Comparison of ENCODE assay signal across 8 cellular contexts in genomic region chr12:9470367-9470766, GRCh38.
A peak's percentile ranks its signal among the peaks of the same experiment; 100 is the strongest.
DNase-seq lines count a peak whose midpoint lies in the region; ATAC-seq, FAIRE-seq and TF ChIP-seq lines count a peak whose summit lies in the region.
"Not testable (repeated sequence)": the region's sequence is repeated elsewhere in the genome, so short reads cannot be mapped to it uniquely, and the experiment has no call there.

No MANE protein-coding gene starts in this region.

- H3K79me2 ChIP-seq in OCI-LY3 (ENCODE audit: low read length); GM12878 (ENCODE audit: control insufficient read depth, insufficient read depth, low read length): not testable (repeated sequence)

- H3K9ac ChIP-seq in BLaER1; GM12878 (ENCODE audit: control insufficient read depth, insufficient read depth, low read length): not testable (repeated sequence)
- H3K9ac ChIP-seq in OCI-LY3 (ENCODE audit: low read length): 0 out of 2 replicates have a peak overlapping the region, but pooled peaks have one; percentile 13

- peak; percentile 61 for ATAC-seq in GM21723 (IDR thresholded peaks at IDR 0.05; ENCODE audit: unreplicated experiment)
- ATAC-seq in activated T-cell treated with anti-CD3 and anti-CD28 coated beads, Interleukin-2, amount 50 U/mL, for 72 hours (replicated peaks in 1 of 2): peak; percentile 84 to 89
- not testable (repeated sequence) for ATAC-seq in GM12878
- ATAC-seq in stimulated activated effector memory CD8-positive, alpha-beta T cell treated with anti-CD3 and anti-CD28 coated beads, Interleukin-12 subunit alpha, Interleukin-12 subunit beta, amount 100 ng/mL, for 72 hours: peak; percentile 85

- H3K27me3 Mint-ChIP-seq in activated T-cell treated with anti-CD3 and anti-CD28 coated beads, Interleukin-2, amount 50 U/mL, for 72 hours (ENCODE audit: low read depth): not testable (repeated sequence)

- not testable (repeated sequence) for H3K9me3 ChIP-seq in BLaER1; OCI-LY3 (ENCODE audit: insufficient read depth, low read length); GM12878 (replicated peaks; ENCODE audit: control insufficient read depth, insufficient read depth, low read length)

- peaks cover 24% of the 10 kb centered on the region for H3K4me1 Mint-ChIP-seq in activated T-cell treated with anti-CD3 and anti-CD28 coated beads, Interleukin-2, amount 50 U/mL, for 72 hours (ENCODE audit: low read depth)
- H3K4me1 Mint-ChIP-seq in stimulated activated effector memory CD8-positive, alpha-beta T cell treated with anti-CD3 and anti-CD28 coated beads, Interleukin-12 subunit alpha, Interleukin-12 subunit beta, amount 100 ng/mL, for 72 hours: peaks cover 12% of the 10 kb centered on the region

- 0% methylated on average over 1 of the region's 1 CpG for WGBS in GM12878 (ENCODE audit: insufficient coverage, insufficient replicate concordance, low lambda C conversion rate, missing lambda C conversion rate)

- H2AFZ ChIP-seq in OCI-LY3 (ENCODE audit: low read depth, low read length); GM12878 (ENCODE audit: control insufficient read depth, low read depth, low read length): not testable (repeated sequence)

- TF ChIP-seq POLR2A in GM12891 (IDR thresholded peaks at IDR 0.05; ENCODE audit: low read depth, low read length); GM12878 (IDR thresholded peaks at IDR 0.05; ENCODE audit: low read depth, low read length): not testable (repeated sequence)

- DNase-seq in GM12891 (ENCODE audit: insufficient read length, low spot score); GM12878 (ENCODE audit: low read depth, low spot score); stimulated activated effector memory CD8-positive, alpha-beta T cell treated with anti-CD3 and anti-CD28 coated beads, Interleukin-12 subunit alpha, Interleukin-12 subunit beta, amount 100 ng/mL, for 72 hours (ENCODE audit: low spot score in 2 of 2): not testable (repeated sequence)
- peak; percentile 15 for DNase-seq in activated CD4-positive, alpha-beta T cell treated with anti-CD3 and anti-CD28 coated beads for 48 hours
- peak; percentile 14 to 22 for DNase-seq in activated T-cell treated with anti-CD3 and anti-CD28 coated beads, Interleukin-2, amount 50 U/mL, for 72 hours

- not testable (repeated sequence) for TF ChIP-seq RAD21 in GM12878 (IDR thresholded peaks at IDR 0.05; ENCODE audit: insufficient read depth, low read depth, low read length)

- not testable (repeated sequence) for H4K20me1 ChIP-seq in BLaER1; OCI-LY3 (ENCODE audit: insufficient read depth, low read length); GM12878 (ENCODE audit: control insufficient read depth, insufficient read depth)

- in situ Hi-C loops in GM12878 (cut with MboI): not testable (repeated sequence)

- H3K27ac ChIP-seq in BLaER1; GM12878 (ENCODE audit: control insufficient read depth, insufficient read depth): not testable (repeated sequence)
- peak overlapping the region; percentile 21 for H3K27ac ChIP-seq in OCI-LY3 (ENCODE audit: low read length)

- POLR2A ChIA-PET in GM12878 (lab: Charles Lee): interaction anchor here (0.5 kb wide), 1 partner anchor 1625 kb away, joined by 3 read pairs; no protein-coding TSS in a partner anchor

- peak overlapping the region; percentile 71 for H3K27ac Mint-ChIP-seq in activated T-cell treated with anti-CD3 and anti-CD28 coated beads, Interleukin-2, amount 50 U/mL, for 72 hours
- H3K27ac Mint-ChIP-seq in stimulated activated effector memory CD8-positive, alpha-beta T cell treated with anti-CD3 and anti-CD28 coated beads, Interleukin-12 subunit alpha, Interleukin-12 subunit beta, amount 100 ng/mL, for 72 hours: peak overlapping the region; percentile 54

- peak overlapping the region; percentile 12; the same call in 1 of the 2 replicates for H3K4me2 ChIP-seq in BLaER1
- peak overlapping the region; percentile 50 for H3K4me2 ChIP-seq in OCI-LY3 (ENCODE audit: low read length)
- 0 out of 2 replicates have a peak overlapping the region, but pooled peaks have one; percentile 9 for H3K4me2 ChIP-seq in GM12878 (ENCODE audit: control insufficient read depth, insufficient read depth)

- not testable (repeated sequence) for H3K4me3 ChIP-seq in BLaER1; OCI-LY3 (ENCODE audit: low read length); GM12878

- RAD21 ChIA-PET in GM12878 (lab: Charles Lee; ENCODE audit: unreplicated experiment): not testable (repeated sequence)

- peak overlapping the region in 1 of 2 donors; percentile 33 for H3K4me3 Mint-ChIP-seq in activated T-cell treated with anti-CD3 and anti-CD28 coated beads, Interleukin-2, amount 50 U/mL, for 72 hours
- H3K4me3 Mint-ChIP-seq in stimulated activated effector memory CD8-positive, alpha-beta T cell treated with anti-CD3 and anti-CD28 coated beads, Interleukin-12 subunit alpha, Interleukin-12 subunit beta, amount 100 ng/mL, for 72 hours: not testable (repeated sequence)

- not testable (repeated sequence) for H3K4me1 ChIP-seq in BLaER1; GM12878 (ENCODE audit: control insufficient read depth, insufficient read depth, low read length)
- H3K4me1 ChIP-seq in OCI-LY3 (ENCODE audit: low read length): peaks cover 38% of the 10 kb centered on the region

- not testable (repeated sequence) for H3K36me3 ChIP-seq in BLaER1; OCI-LY3 (replicated peaks; ENCODE audit: low read depth, low read length); GM12878 (ENCODE audit: control insufficient read depth in 2 of 2, insufficient read depth in 2 of 2, low read length in 1 of 2)

- H3K27me3 ChIP-seq in BLaER1; OCI-LY3 (ENCODE audit: low read depth, low read length); GM12878 (replicated peaks in 1 of 2; ENCODE audit: control insufficient read depth in 2 of 2, insufficient read depth in 2 of 2, low read length in 1 of 2): not testable (repeated sequence)

- BruUV-seq in GM12878 (replicated peaks; lab: Mats Ljungman, UMichigan): not testable (repeated sequence)

- SMC1A ChIA-PET in GM12878 (lab: Charles Lee; ENCODE audit: uncharacterized antibody, unreplicated experiment): interaction anchor here (1.2 kb wide), 1 partner anchor 117 kb away, joined by 3 read pairs; no protein-coding TSS in a partner anchor

- CTCF ChIA-PET in GM12878 (lab: Yijun Ruan, JAX): interaction anchor here (2.0 kb wide), 1 partner anchor 138 kb away, joined by 15 read pairs; no protein-coding TSS in a partner anchor

- TF ChIP-seq CTCF in OCI-LY3 (IDR thresholded peaks at IDR 0.05; ENCODE audit: low read depth, low read length); GM12878 (IDR thresholded peaks at IDR 0.05 in 2 of 3, conservative IDR thresholded peaks at IDR 0.05 in 1 of 3; ENCODE audit: control insufficient read depth in 2 of 3, extremely low read depth in 1 of 3, insufficient read depth in 1 of 3, low read depth in 3 of 3, low read length in 3 of 3): not testable (repeated sequence)

- FAIRE-seq in GM12891 (lab: Jason Lieb, UNC) (peak; percentile 38), GM12878 (lab: Jason Lieb, UNC) (peak; percentile 72)

- intact Hi-C loops in GM12878 (cut with micrococcal nuclease; ENCODE audit: unreplicated experiment): not testable (repeated sequence)

- not testable (repeated sequence) for TF ChIP-seq EP300 in GM12878 (IDR thresholded peaks at IDR 0.05; ENCODE audit: borderline replicate concordance in 1 of 2, control insufficient read depth in 1 of 2, low read depth in 2 of 2, low read length in 2 of 2)

- not testable (repeated sequence) for H3K36me3 Mint-ChIP-seq in activated T-cell treated with anti-CD3 and anti-CD28 coated beads, Interleukin-2, amount 50 U/mL, for 72 hours (ENCODE audit: insufficient read depth in 2 of 2); stimulated activated effector memory CD8-positive, alpha-beta T cell treated with anti-CD3 and anti-CD28 coated beads, Interleukin-12 subunit alpha, Interleukin-12 subunit beta, amount 100 ng/mL, for 72 hours

- not testable (repeated sequence) for H3K9me3 Mint-ChIP-seq in activated T-cell treated with anti-CD3 and anti-CD28 coated beads, Interleukin-2, amount 50 U/mL, for 72 hours; stimulated activated effector memory CD8-positive, alpha-beta T cell treated with anti-CD3 and anti-CD28 coated beads, Interleukin-12 subunit alpha, Interleukin-12 subunit beta, amount 100 ng/mL, for 72 hours

TF ChIP-seq in GM12891, 5 proteins besides CTCF, POLR2A, EP300 and RAD21:
- TF ChIP-seq SPI1 (IDR thresholded peaks at IDR 0.05; ENCODE audit: low read depth, low read length): 0 out of 2 replicates have a peak, but pooled peaks have one; percentile 29
TF ChIP-seq in GM12891: peak in this region for 1; not testable (repeated sequence) for 4.
